In genomic region chr2:65661980-65662653, GRCh38 we compare ENCODE assay signal across 14 cellular contexts.
DNase-seq lines count a peak whose midpoint lies in the region; ATAC-seq and TF ChIP-seq lines count a peak whose summit lies in the region.
"Had no signal": no experiment of that assay in that cellular context is flagged by ENCODE, and none has a peak within 500 bp of the region (broad histone marks: within the 10 kb centered on the region; RNA-seq: fewer than 3 reads in every experiment).

No MANE protein-coding gene starts in this region.

- H3K4me1 ChIP-seq in muscle layer of colon (ENCODE audit: insufficient read depth, low read length): peaks cover 39% of the 10 kb centered on the region
- peaks cover 25% of the 10 kb centered on the region for H3K4me1 ChIP-seq in vagina

- H3K27ac ChIP-seq in muscle layer of colon (ENCODE audit: low read depth, low read length) (peak overlapping the region; percentile 45), vagina (peak overlapping the region; percentile 18)
- H3K27ac ChIP-seq: 22Rv1, HL-60 had no signal

- DNase-seq in DMS153 (lab: John Stamatoyannopoulos, UW): peak; percentile 16
- DNase-seq in DMS153 treated with DMSO at 0.1 percent for 48 hours (lab: John Stamatoyannopoulos, UW; ENCODE audit: unreplicated experiment): no peak
- DNase-seq in astrocyte of the hippocampus (ENCODE audit: low read depth, low spot score): peak; percentile 47
- no peak for DNase-seq in vagina (ENCODE audit: extremely low spot score in 2 of 2)
- no peak for DNase-seq in activated naive CD4-positive, alpha-beta T cell (lab: John Stamatoyannopoulos, UW)
- DNase-seq: activated CD4-positive, alpha-beta T cell treated with anti-CD3 and anti-CD28 coated beads, Interleukin-2, amount 50 U/mL, for 4 hours; activated gamma-delta T cell; substantia nigra; T-helper 17 cell had no signal

- no peaks in the 10 kb centered on the region for H3K27me3 ChIP-seq in muscle layer of colon (ENCODE audit: control insufficient read depth in 1 of 2, insufficient read depth in 2 of 2, low read length in 2 of 2)
- H3K27me3 ChIP-seq in vagina: no peaks in the 10 kb centered on the region

- no peaks in the 10 kb centered on the region for H3K36me3 ChIP-seq in muscle layer of colon (ENCODE audit: insufficient read depth, low read length)
- H3K36me3 ChIP-seq in vagina: no peaks in the 10 kb centered on the region

- no peak overlapping the region for H3K9ac ChIP-seq in muscle layer of colon (ENCODE audit: low read length)

- no peaks in the 10 kb centered on the region for H3K9me3 ChIP-seq in muscle layer of colon (ENCODE audit: low read length)
- no peaks in the 10 kb centered on the region for H3K9me3 ChIP-seq in vagina

- no peak for TF ChIP-seq POLR2A in vagina (IDR thresholded peaks at IDR 0.05)

- ATAC-seq in HG03039 (IDR thresholded peaks at IDR 0.05; ENCODE audit: unreplicated experiment): no peak
- no peak for ATAC-seq in HG02981 (IDR thresholded peaks at IDR 0.05; ENCODE audit: unreplicated experiment)
- ATAC-seq: T-helper 17 cell had no signal

- no peak for TF ChIP-seq CTCF in vagina (IDR thresholded peaks at IDR 0.05)

- intact Hi-C loops in vagina (cut with DNase I): no loop called here

- H3K4me3 ChIP-seq in muscle layer of colon (ENCODE audit: low read depth in 1 of 2, low read length in 2 of 2): peak overlapping the region; percentile 9 to 21
- H3K4me3 ChIP-seq in vagina: peak overlapping the region; percentile 10 to 14

Comparison
In these comparisons a context has a peak if more than half of its experiments do, and no peak if none do; other contexts are left out.
1. DNase-seq: peak in DMS153 (single experiment) and astrocyte of the hippocampus (single experiment); none in DMS153 treated with DMSO at 0.1 percent for 48 hours (single experiment), vagina (0 of 2) and activated naive CD4-positive, alpha-beta T cell (0 of 4).